Comparison of ENCODE assay signal across 1 cellular context in the genomic region with DNA sequence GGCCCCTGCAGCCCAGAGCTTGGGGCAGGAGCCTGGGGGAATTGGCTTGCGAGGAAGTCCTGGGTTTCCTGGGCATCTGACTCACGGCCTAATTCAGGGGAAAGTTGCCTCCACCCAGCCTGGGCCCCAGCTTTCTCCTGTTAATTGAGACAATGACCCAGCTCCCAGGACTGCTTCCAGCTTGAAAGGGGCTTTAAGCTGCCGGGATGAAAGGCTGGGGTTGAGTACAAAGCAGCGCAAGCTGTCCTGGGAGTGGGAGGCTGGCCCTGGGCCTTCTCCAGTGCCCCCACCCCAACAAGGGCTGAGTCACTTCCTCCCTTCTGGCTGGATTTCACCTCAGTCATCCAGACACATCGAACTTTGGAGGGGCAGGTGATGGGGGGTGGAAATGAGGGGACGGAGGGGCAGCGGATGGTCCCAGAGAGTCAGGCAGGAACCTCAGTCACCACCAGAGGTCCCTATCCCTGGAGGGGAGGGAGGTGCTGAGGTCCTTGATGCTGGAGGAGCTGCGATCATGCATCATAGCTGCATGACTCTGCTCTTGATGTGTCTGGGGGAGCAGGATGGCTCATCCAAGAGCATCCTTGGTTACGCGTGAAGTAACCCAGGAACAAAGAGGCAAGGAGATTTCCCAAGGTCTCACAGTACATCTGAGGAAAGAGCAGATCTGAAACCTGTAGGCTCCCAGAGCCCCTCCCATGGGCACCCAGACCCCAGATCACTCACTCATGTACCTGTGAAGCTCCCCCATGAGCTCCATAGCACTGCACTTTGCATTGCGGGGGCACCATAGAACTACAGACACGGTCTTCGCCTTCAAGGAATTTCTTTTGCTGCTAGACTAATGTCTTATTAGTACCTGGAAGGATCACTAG.
TF ChIP-seq lines count a peak whose summit lies in the region.

No MANE protein-coding gene starts in this region.

TF ChIP-seq in endothelial cell of umbilical vein, 7 proteins besides CTCF, POLR2A, EP300 and RAD21 (continued from another document):
- TF ChIP-seq EZH2 (IDR thresholded peaks at IDR 0.05; ENCODE audit: borderline replicate concordance, low read depth, low read length, severe bottlenecking), result no peak
